20 cellular contexts compared by ENCODE assay signal in the genomic region with DNA sequence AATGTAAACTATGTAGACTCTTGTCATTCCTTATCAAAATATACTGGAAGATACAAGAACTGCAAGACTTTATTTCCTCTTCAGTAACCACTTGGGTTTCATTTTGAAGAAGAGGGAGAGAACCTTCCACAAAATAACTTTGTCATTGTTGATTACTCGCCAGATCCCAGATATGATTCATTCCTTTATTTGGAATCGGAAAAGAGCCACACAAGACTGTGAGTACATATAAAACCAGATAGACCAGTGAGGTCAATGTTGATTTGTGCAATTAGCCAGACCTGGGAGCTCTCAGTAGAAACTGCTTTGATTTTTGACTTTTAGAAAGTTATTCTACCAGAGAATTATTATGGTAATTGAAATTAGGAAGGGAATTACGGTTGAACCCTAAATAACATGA.
A peak's percentile ranks its signal among the peaks of the same experiment; 100 is the strongest.
DNase-seq lines count a peak whose midpoint lies in the region; ATAC-seq and TF ChIP-seq lines count a peak whose summit lies in the region.
"Had no signal": no experiment of that assay in that cellular context is flagged by ENCODE, and none has a peak within 500 bp of the region (broad histone marks: within the 10 kb centered on the region; RNA-seq: fewer than 3 reads in every experiment).

No MANE protein-coding gene starts in this region.

- no peak overlapping the region for H3K4me3 ChIP-seq in mammary epithelial cell (replicated peaks in 1 of 3; ENCODE audit: insufficient read depth in 1 of 3, low read depth in 2 of 3, low read length in 3 of 3)
- H3K4me3 ChIP-seq: cardiac muscle cell, K562, left ventricle myocardium inferior, ovary, Peyer's patch, sigmoid colon had no signal

- no peak for ATAC-seq in left ventricle myocardium superior
- ATAC-seq in activated CD4-positive, CD25-positive, alpha-beta regulatory T cell treated with anti-CD3 and anti-CD28 coated beads, Interleukin-2, amount 50 U/mL, for 24 hours = no peak
- ATAC-seq: K562 had no signal

- dilution Hi-C loops in mammary epithelial cell (cut with HindIII; ENCODE audit: low sequenced_read_pairs) = no loop called here

- in situ Hi-C loops in Caki2 (cut with HindIII; ENCODE audit: low pct_unique_long_range_greater_than_20kb, low sequenced_read_pairs) = no loop called here
- in situ Hi-C loops in mammary epithelial cell (cut with MboI; ENCODE audit: low sequenced_read_pairs in 2 of 2) = no loop called here

- no peaks in the 10 kb centered on the region for H3K4me1 ChIP-seq in mammary epithelial cell (ENCODE audit: insufficient read depth, low read length)
- H3K4me1 ChIP-seq: left ventricle myocardium inferior, Peyer's patch, sigmoid colon had no signal

- H3K27me3 ChIP-seq in mammary epithelial cell (ENCODE audit: insufficient read depth, low read length) = no peaks in the 10 kb centered on the region
- H3K27me3 ChIP-seq: cardiac muscle cell, ovary, Peyer's patch, sigmoid colon had no signal

- no peak for TF ChIP-seq CTCF in mammary epithelial cell (conservative IDR thresholded peaks at IDR 0.05 in 1 of 2, IDR thresholded peaks at IDR 0.05 in 1 of 2; ENCODE audit: extremely low read depth in 1 of 2, insufficient read depth in 1 of 2, low read depth in 1 of 2, low read length in 2 of 2)

- WGBS in mammary epithelial cell (ENCODE audit: low coverage, missing lambda C conversion rate) = 47% methylated on average over 3 of the region's 3 CpGs

- no peak overlapping the region for H3K4me2 ChIP-seq in mammary epithelial cell (ENCODE audit: insufficient read depth, low read depth, low read length)

- H3K36me3 ChIP-seq in mammary epithelial cell (ENCODE audit: insufficient read depth, low read length) = no peaks in the 10 kb centered on the region
- H3K36me3 ChIP-seq: cardiac muscle cell, left ventricle myocardium inferior, ovary, Peyer's patch, sigmoid colon had no signal

- no peaks in the 10 kb centered on the region for H3K9me3 ChIP-seq in mammary epithelial cell (replicated peaks; ENCODE audit: insufficient read depth, low read length)
- H3K9me3 ChIP-seq: left ventricle myocardium inferior, ovary, Peyer's patch, sigmoid colon had no signal

- DNase-seq in Caki2 (ENCODE audit: low read depth) = peak; percentile 3
- peak; percentile 27 for DNase-seq in M059J (ENCODE audit: low read depth)
- DNase-seq in mammary epithelial cell = peak; percentile 77
- peak; percentile 60 for DNase-seq in kidney tubule cell (ENCODE audit: low spot score)
- no peak for DNase-seq in left ventricle myocardium superior
- DNase-seq in NOMO-1 treated with DMSO at 0.1 percent for 48 hours (lab: John Stamatoyannopoulos, UW; ENCODE audit: unreplicated experiment) = no peak
- DNase-seq in AML-193 (lab: John Stamatoyannopoulos, UW) = no peak
- DNase-seq: activated CD4-positive, alpha-beta T cell treated with anti-CD3 and anti-CD28 coated beads, Interleukin-2, amount 50 U/mL, for 4 hours; activated naive CD4-positive, alpha-beta T cell treated with anti-CD3 and anti-CD28 coated beads, Interleukin-2, amount 50 U/mL, for 16 hours; activated T-cell treated with anti-CD3 and anti-CD28 coated beads for 4 hours; left ventricle myocardium inferior; NCI-H1092 treated with DMSO at 0.1 percent for 48 hours; NCI-H2081 treated with DMSO at 0.1 percent for 48 hours; NCI-H69; ovary; Peyer's patch; sigmoid colon had no signal

- BruUV-seq in mammary epithelial cell (replicated peaks; lab: Mats Ljungman, UMichigan) = no TSS peak

- CTCF ChIA-PET in mammary epithelial cell (lab: Charles Lee; ENCODE audit: low non-redundant PET) = interaction anchor here (0.9 kb wide), 1 partner anchor 473 kb away, joined by 7 read pairs; no protein-coding TSS in a partner anchor

- no peak overlapping the region for H3K27ac ChIP-seq in mammary epithelial cell (ENCODE audit: insufficient read depth, low read depth, low read length)
- H3K27ac ChIP-seq: cardiac muscle cell, left ventricle myocardium inferior, ovary, Peyer's patch, sigmoid colon had no signal

- H4K20me1 ChIP-seq in mammary epithelial cell (ENCODE audit: insufficient read depth, low read length) = no peaks in the 10 kb centered on the region

- H2AFZ ChIP-seq in mammary epithelial cell (ENCODE audit: low read depth, low read length) = no peak overlapping the region

- H3K79me2 ChIP-seq in mammary epithelial cell (ENCODE audit: insufficient read depth, low read length) = no peaks in the 10 kb centered on the region

- intact Hi-C loops in mammary epithelial cell (cut with micrococcal nuclease) (no loop called here), left ventricle myocardium superior (cut with micrococcal nuclease) (no loop called here)

- H3K9ac ChIP-seq in mammary epithelial cell (ENCODE audit: insufficient read depth, low read length) = no peak overlapping the region

Comparison
In these comparisons a context has a peak if more than half of its experiments do, and no peak if none do; other contexts are left out.
1. DNase-seq: peak in Caki2 (single experiment), M059J (single experiment), mammary epithelial cell (single experiment) and kidney tubule cell (single experiment); none in left ventricle myocardium superior (single experiment), NOMO-1 treated with DMSO at 0.1 percent for 48 hours (single experiment) and AML-193 (0 of 2).